In the genomic region with DNA sequence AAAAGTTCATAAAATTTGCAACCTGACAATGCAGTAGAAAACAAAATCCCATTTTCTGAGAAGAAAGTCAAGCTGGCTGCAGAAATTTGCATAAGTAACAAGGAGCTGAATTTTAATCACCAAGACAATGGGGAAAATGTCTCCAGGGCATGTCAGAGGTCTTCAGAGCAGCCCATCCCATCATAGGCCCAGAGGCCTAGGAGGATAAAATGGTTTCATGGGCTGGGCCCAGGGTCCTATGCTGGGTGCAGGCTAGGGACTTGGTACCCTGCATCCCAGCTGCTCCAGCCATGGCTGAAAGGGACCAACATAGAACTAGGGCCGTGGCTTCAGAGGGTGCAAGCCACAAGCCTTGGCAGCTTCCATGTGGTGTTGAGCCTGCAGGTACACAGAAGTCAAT, we compare ENCODE assay signal across 5 cellular contexts. TPM values are rescaled to one million over a fixed set of nuclear protein-coding genes. Genes with fewer than 3 reads are reported as not detected.
"Had no signal": no experiment of that assay in that cellular context is flagged by ENCODE, and none has a peak within 500 bp of the region (broad histone marks: within the 10 kb centered on the region; RNA-seq: fewer than 3 reads in every experiment).

No MANE protein-coding gene starts in this region.

RNA-seq across cellular contexts. Expression of a gene that starts 42.0 kb away (rescaled TPM):
- total RNA-seq: HepG2, HT-29, HT1080, IMR-90 had no signal
- polyA plus RNA-seq: HepG2, IgD-negative memory B cell, IMR-90 had no signal
